Comparison of ENCODE assay signal across 10 cellular contexts in genomic region chr2:60535392-60536312, GRCh38. TPM values are rescaled to one million over a fixed set of nuclear protein-coding genes. Genes with fewer than 3 reads are reported as not detected.
DNase-seq lines count a peak whose midpoint lies in the region; ATAC-seq, FAIRE-seq and TF ChIP-seq lines count a peak whose summit lies in the region.
"Had no signal": no experiment of that assay in that cellular context is flagged by ENCODE, and none has a peak within 500 bp of the region (broad histone marks: within the 10 kb centered on the region; RNA-seq: fewer than 3 reads in every experiment).

No MANE protein-coding gene starts in this region.

- no peak for FAIRE-seq in urothelium cell line (lab: Jason Lieb, UNC)

- H3K9me3 Mint-ChIP-seq in nephron (no peaks in the 10 kb centered on the region), chondrocyte (ENCODE audit: low read depth) (no peaks in the 10 kb centered on the region)
- H3K9me3 Mint-ChIP-seq: central memory CD8-positive, alpha-beta T cell had no signal

- ATAC-seq in GM18873 (IDR thresholded peaks at IDR 0.05; ENCODE audit: low FRiP score, unreplicated experiment) (peak; percentile 63), GM21786 (IDR thresholded peaks at IDR 0.05; ENCODE audit: unreplicated experiment) (peak; percentile 76), HG03378 (IDR thresholded peaks at IDR 0.05; ENCODE audit: unreplicated experiment) (peak; percentile 76)

- no peak for DNase-seq in NCI-H1930 (lab: John Stamatoyannopoulos, UW)
- DNase-seq in urothelium cell line (ENCODE audit: low spot score) = no peak
- no peak for DNase-seq in hepatic stellate cell (ENCODE audit: low spot score)
- no peak for DNase-seq in chondrocyte (ENCODE audit: low spot score)
- DNase-seq: NCI-H2171 had no signal

- H3K27ac Mint-ChIP-seq in nephron (peak overlapping the region; percentile 64 to 91 (median 69)), chondrocyte (ENCODE audit: unreplicated experiment) (no peak overlapping the region)

- H3K4me1 Mint-ChIP-seq in nephron (peaks cover 82% of the 10 kb centered on the region), chondrocyte (ENCODE audit: low read depth) (peaks cover 44% of the 10 kb centered on the region)
- H3K4me1 Mint-ChIP-seq: central memory CD8-positive, alpha-beta T cell had no signal

- no peaks in the 10 kb centered on the region for H3K27me3 Mint-ChIP-seq in nephron (ENCODE audit: low read depth)
- H3K27me3 Mint-ChIP-seq in chondrocyte (ENCODE audit: low read depth) = no peaks in the 10 kb centered on the region

- H3K36me3 Mint-ChIP-seq in nephron (ENCODE audit: low read depth) (peaks cover 15% of the 10 kb centered on the region), chondrocyte (ENCODE audit: low read depth) (peaks cover 1% of the 10 kb centered on the region)

- peak overlapping the region in 2 of 3 experiments; percentile 2 to 9 for H3K4me3 Mint-ChIP-seq in nephron
- no peak overlapping the region for H3K4me3 Mint-ChIP-seq in chondrocyte (ENCODE audit: unreplicated experiment)
- H3K4me3 Mint-ChIP-seq: central memory CD8-positive, alpha-beta T cell had no signal

- TF ChIP-seq CTCF in nephron (IDR thresholded peaks at IDR 0.05; ENCODE audit: unreplicated experiment in 3 of 3) = no peak
- TF ChIP-seq CTCF in chondrocyte (IDR thresholded peaks at IDR 0.05) = no peak

RNA-seq across cellular contexts. Expression of gene BCL11A, which starts 17.8 kb away (rescaled TPM):
- 11.1 to 15.4 TPM (median 13.4 TPM) in 3 replicates for total RNA-seq in chondrocyte
